8 cellular contexts compared by ENCODE assay signal in genomic region chr5:90709323-90710148, GRCh38.
DNase-seq lines count a peak whose midpoint lies in the region; ATAC-seq and TF ChIP-seq lines count a peak whose summit lies in the region.

No MANE protein-coding gene starts in this region.

- WGBS in trophoblast cell (ENCODE audit: extremely low coverage, insufficient coverage, insufficient read length), result no CpG with 5 or more reads among the region's 1 CpG

- H3K36me3 ChIP-seq in trophoblast cell (ENCODE audit: control insufficient read depth in 1 of 2, insufficient read depth in 2 of 2, low read length in 2 of 2), result no peaks in the 10 kb centered on the region
- H3K36me3 ChIP-seq in CD8-positive, alpha-beta memory T cell (ENCODE audit: insufficient read depth, low read length), result no peaks in the 10 kb centered on the region

- peaks cover 0 to 10% of the 10 kb centered on the region in 2 donors for H3K27me3 Mint-ChIP-seq in CD8-positive, alpha-beta memory T cell

- H3K27ac Mint-ChIP-seq in activated naive CD4-positive, alpha-beta T cell treated with anti-CD3 and anti-CD28 coated beads, Interleukin-2, amount 50 U/mL, for 72 hours, result no peak overlapping the region
- H3K27ac Mint-ChIP-seq in CD8-positive, alpha-beta memory T cell, result no peak overlapping the region

- H4K8ac ChIP-seq in trophoblast cell (ENCODE audit: low read depth, low read length), result no peak overlapping the region

- H3K27me3 ChIP-seq in trophoblast cell (ENCODE audit: insufficient read depth, low read length), result no peaks in the 10 kb centered on the region
- H3K27me3 ChIP-seq in CD8-positive, alpha-beta memory T cell (ENCODE audit: insufficient read depth, low read length, poor library complexity, severe bottlenecking), result no peaks in the 10 kb centered on the region

- no peaks in the 10 kb centered on the region for H3K9me3 Mint-ChIP-seq in activated naive CD4-positive, alpha-beta T cell treated with anti-CD3 and anti-CD28 coated beads, Interleukin-2, amount 50 U/mL, for 72 hours
- no peaks in the 10 kb centered on the region for H3K9me3 Mint-ChIP-seq in CD8-positive, alpha-beta memory T cell

- H3K79me2 ChIP-seq in trophoblast cell (ENCODE audit: control insufficient read depth, insufficient read depth, low read length, poor library complexity), result no peaks in the 10 kb centered on the region

- POLR2A ChIA-PET in CD8-positive, alpha-beta memory T cell (lab: Charles Lee), result no interaction called here

- no peak overlapping the region for H2AFZ ChIP-seq in trophoblast cell (ENCODE audit: insufficient read depth, low read length, poor library complexity)

- no peak overlapping the region for H2AK5ac ChIP-seq in trophoblast cell (ENCODE audit: low read length)

- no peak overlapping the region for H4K91ac ChIP-seq in trophoblast cell (ENCODE audit: low read depth, low read length)

- H3K14ac ChIP-seq in trophoblast cell (ENCODE audit: low read length), result no peak overlapping the region

- CTCF ChIA-PET in CD8-positive, alpha-beta memory T cell (lab: Charles Lee), result interaction anchor here (1.2 kb wide), 1 partner anchor 74 kb away, joined by 3 read pairs; no protein-coding TSS in a partner anchor

- H3K4me3 ChIP-seq in fibroblast of pulmonary artery (replicated peaks; ENCODE audit: low read depth, low read length), result no peak overlapping the region
- H3K4me3 ChIP-seq in trophoblast cell (ENCODE audit: low read depth, low read length), result no peak overlapping the region
- H3K4me3 ChIP-seq in CD8-positive, alpha-beta memory T cell (ENCODE audit: low read length), result no peak overlapping the region

- DNase-seq in DMS53 treated with DMSO at 0.1 percent for 48 hours (lab: John Stamatoyannopoulos, UW; ENCODE audit: unreplicated experiment) (peak; percentile 46), HK-2 (ENCODE audit: unreplicated experiment) (peak; percentile 35), SK-N-DZ (ENCODE audit: low spot score) (peak; percentile 51), fibroblast of pulmonary artery (ENCODE audit: low read depth) (peak; percentile 50), trophoblast cell (peak; percentile 10 to 62)
- DNase-seq in activated naive CD4-positive, alpha-beta T cell treated with anti-CD3 and anti-CD28 coated beads, Interleukin-2, amount 50 U/mL, for 72 hours (ENCODE audit: low spot score in 2 of 2), result no peak
- DNase-seq in CD8-positive, alpha-beta memory T cell, result no peak

- no peak overlapping the region for H4K12ac ChIP-seq in trophoblast cell (ENCODE audit: low read depth, low read length)

- H3K36me3 Mint-ChIP-seq in activated naive CD4-positive, alpha-beta T cell treated with anti-CD3 and anti-CD28 coated beads, Interleukin-2, amount 50 U/mL, for 72 hours, result no peaks in the 10 kb centered on the region
- H3K36me3 Mint-ChIP-seq in CD8-positive, alpha-beta memory T cell, result no peaks in the 10 kb centered on the region

- no peak overlapping the region for H3K27ac ChIP-seq in trophoblast cell (ENCODE audit: low read depth, low read length)
- H3K27ac ChIP-seq in CD8-positive, alpha-beta memory T cell (ENCODE audit: low read depth, low read length), result no peak overlapping the region

- no peak overlapping the region for H2BK12ac ChIP-seq in trophoblast cell (ENCODE audit: low read length)

- H2BK120ac ChIP-seq in trophoblast cell (ENCODE audit: insufficient read depth, low read length, poor library complexity), result no peak overlapping the region

- peak; percentile 88 for TF ChIP-seq CTCF in fibroblast of pulmonary artery (IDR thresholded peaks at IDR 0.05; ENCODE audit: low read length, missing control alignments)

- H3K79me1 ChIP-seq in trophoblast cell (ENCODE audit: low read length), result no peaks in the 10 kb centered on the region

- H3K18ac ChIP-seq in trophoblast cell (ENCODE audit: low read length), result no peak overlapping the region

- H2BK5ac ChIP-seq in trophoblast cell (ENCODE audit: low read depth, low read length, poor library complexity), result no peak overlapping the region

- H3K4me1 ChIP-seq in trophoblast cell (ENCODE audit: control insufficient read depth in 1 of 2, insufficient read depth in 2 of 2, low read length in 2 of 2), result no peaks in the 10 kb centered on the region
- no peaks in the 10 kb centered on the region for H3K4me1 ChIP-seq in CD8-positive, alpha-beta memory T cell (ENCODE audit: insufficient read depth, low read length)

- no peak overlapping the region for H3K4ac ChIP-seq in trophoblast cell (ENCODE audit: low read depth, low read length)

- H3K9ac ChIP-seq in trophoblast cell (ENCODE audit: low read length), result no peak overlapping the region

- no peak overlapping the region for H3K4me3 Mint-ChIP-seq in CD8-positive, alpha-beta memory T cell

- H3K23ac ChIP-seq in trophoblast cell (ENCODE audit: low read length), result no peak overlapping the region

- no peak overlapping the region for H3K4me2 ChIP-seq in trophoblast cell (ENCODE audit: low read length)

- ATAC-seq in GM19328 (IDR thresholded peaks at IDR 0.05; ENCODE audit: unreplicated experiment), result peak; percentile 57
- no peak for ATAC-seq in activated naive CD4-positive, alpha-beta T cell treated with anti-CD3 and anti-CD28 coated beads, Interleukin-2, amount 50 U/mL, for 72 hours

- no peaks in the 10 kb centered on the region for H3K9me3 ChIP-seq in trophoblast cell (ENCODE audit: insufficient read depth, low read depth, low read length)
- no peaks in the 10 kb centered on the region for H3K9me3 ChIP-seq in CD8-positive, alpha-beta memory T cell (ENCODE audit: low read length)

- H3K4me1 Mint-ChIP-seq in CD8-positive, alpha-beta memory T cell, result no peaks in the 10 kb centered on the region

Comparison
In these comparisons a context has a peak if more than half of its experiments do, and no peak if none do; other contexts are left out.
1. DNase-seq: peak in DMS53 treated with DMSO at 0.1 percent for 48 hours (single experiment), HK-2 (single experiment), SK-N-DZ (single experiment), fibroblast of pulmonary artery (single experiment) and trophoblast cell (2 of 2); none in activated naive CD4-positive, alpha-beta T cell treated with anti-CD3 and anti-CD28 coated beads, Interleukin-2, amount 50 U/mL, for 72 hours (0 of 2) and CD8-positive, alpha-beta memory T cell (0 of 5).